ENCODE assay signal across 9 cellular contexts in the genomic region with DNA sequence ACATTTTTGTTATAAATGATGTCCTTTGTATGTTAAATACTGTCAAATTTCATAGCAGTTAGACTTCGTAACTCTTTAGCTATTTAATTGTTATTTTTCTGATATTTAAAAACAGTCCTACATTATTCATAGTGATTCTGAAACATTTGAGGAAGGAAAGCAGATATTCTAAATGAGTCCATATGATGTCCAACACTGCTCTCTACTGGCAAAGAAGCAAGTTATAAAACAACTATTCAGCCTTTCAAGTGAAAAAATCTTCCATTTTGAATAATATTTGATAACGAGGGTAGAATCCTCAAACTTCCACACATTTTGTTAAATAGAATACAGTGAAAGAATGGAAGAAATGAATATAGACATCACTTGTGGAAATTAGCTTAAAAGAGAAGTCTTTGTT.
DNase-seq lines count a peak whose midpoint lies in the region; ATAC-seq, FAIRE-seq and TF ChIP-seq lines count a peak whose summit lies in the region.
"Had no signal": no experiment of that assay in that cellular context is flagged by ENCODE, and none has a peak within 500 bp of the region (broad histone marks: within the 10 kb centered on the region; RNA-seq: fewer than 3 reads in every experiment).

No MANE protein-coding gene starts in this region.

- peak; percentile 22 for DNase-seq in DMS153 treated with DMSO at 0.1 percent for 48 hours (lab: John Stamatoyannopoulos, UW; ENCODE audit: unreplicated experiment)
- DNase-seq in H54 (ENCODE audit: insufficient read length, low spot score), result no peak
- peak; percentile 66 for DNase-seq in NCI-H2029 treated with DMSO at 0.1 percent for 48 hours (lab: John Stamatoyannopoulos, UW)
- DNase-seq in amniotic stem cell (lab: John Stamatoyannopoulos, UW), result peak; percentile 51
- DNase-seq in left lung, result no peak
- DNase-seq in Calu3, result no peak

- no peaks in the 10 kb centered on the region for H3K4me1 ChIP-seq in left lung

- peak; percentile 79 for ATAC-seq in left lung
- no peak for ATAC-seq in GM19455 (IDR thresholded peaks at IDR 0.05; ENCODE audit: unreplicated experiment)
- ATAC-seq in GM21381 (IDR thresholded peaks at IDR 0.05; ENCODE audit: unreplicated experiment), result no peak

- FAIRE-seq in H54 (lab: Jason Lieb, UNC), result peak; percentile 81

- peaks cover 17% of the 10 kb centered on the region for H3K4me1 Mint-ChIP-seq in Calu3 (ENCODE audit: low read depth, unreplicated experiment)
- H3K4me1 Mint-ChIP-seq: IgD-negative memory B cell had no signal

- no peaks in the 10 kb centered on the region for H3K9me3 Mint-ChIP-seq in Calu3 (ENCODE audit: low read depth, unreplicated experiment)
- H3K9me3 Mint-ChIP-seq: IgD-negative memory B cell had no signal

- H3K4me3 ChIP-seq in left lung, result no peak overlapping the region

- TF ChIP-seq CTCF in left lung (IDR thresholded peaks at IDR 0.05) (peak; percentile 25 to 27), Calu3 (IDR thresholded peaks at IDR 0.05; ENCODE audit: unreplicated experiment) (no peak)

- no peak overlapping the region for H3K27ac ChIP-seq in left lung

- no peaks in the 10 kb centered on the region for H3K27me3 Mint-ChIP-seq in Calu3 (ENCODE audit: unreplicated experiment)
- H3K27me3 Mint-ChIP-seq: IgD-negative memory B cell had no signal

- H3K27me3 ChIP-seq in left lung, result no peaks in the 10 kb centered on the region

- no peaks in the 10 kb centered on the region for H3K36me3 ChIP-seq in left lung

- H3K4me3 Mint-ChIP-seq in Calu3 (ENCODE audit: low read depth, unreplicated experiment), result no peak overlapping the region
- H3K4me3 Mint-ChIP-seq: IgD-negative memory B cell had no signal

- H3K27ac Mint-ChIP-seq in Calu3 (ENCODE audit: unreplicated experiment), result no peak overlapping the region
- H3K27ac Mint-ChIP-seq: IgD-negative memory B cell had no signal

- BruUV-seq in Calu3 (replicated peaks; lab: Mats Ljungman, UMichigan), result no TSS peak

- H3K9me3 ChIP-seq in left lung, result no peaks in the 10 kb centered on the region

- no peak for TF ChIP-seq POLR2A in H54 (IDR thresholded peaks at IDR 0.05; ENCODE audit: low read depth, low read length)

- peaks cover 5% of the 10 kb centered on the region for H3K36me3 Mint-ChIP-seq in Calu3 (ENCODE audit: insufficient read depth, unreplicated experiment)
- H3K36me3 Mint-ChIP-seq: IgD-negative memory B cell had no signal

- CTCF ChIA-PET in Calu3 (lab: Charles Lee), result interaction anchor here (1.0 kb wide), 1 partner anchor 220 kb away, joined by 5 read pairs; a partner anchor contains a TSS

- intact Hi-C loops in left lung (cut with DNase I) (no loop called here), Calu3 (cut with micrococcal nuclease; ENCODE audit: unreplicated experiment) (loop anchor here (2.0 to 10.0 kb wide), 9 partner anchors 130 to 1012 kb away; no protein-coding TSS in a partner anchor)

Comparison
In these comparisons a context has a peak if more than half of its experiments do, and no peak if none do; other contexts are left out.
1. DNase-seq: peak in DMS153 treated with DMSO at 0.1 percent for 48 hours (single experiment), NCI-H2029 treated with DMSO at 0.1 percent for 48 hours (single experiment) and amniotic stem cell (single experiment); none in H54 (single experiment), left lung (0 of 2) and Calu3 (single experiment).